40 cellular contexts compared by ENCODE assay signal in the genomic region with DNA sequence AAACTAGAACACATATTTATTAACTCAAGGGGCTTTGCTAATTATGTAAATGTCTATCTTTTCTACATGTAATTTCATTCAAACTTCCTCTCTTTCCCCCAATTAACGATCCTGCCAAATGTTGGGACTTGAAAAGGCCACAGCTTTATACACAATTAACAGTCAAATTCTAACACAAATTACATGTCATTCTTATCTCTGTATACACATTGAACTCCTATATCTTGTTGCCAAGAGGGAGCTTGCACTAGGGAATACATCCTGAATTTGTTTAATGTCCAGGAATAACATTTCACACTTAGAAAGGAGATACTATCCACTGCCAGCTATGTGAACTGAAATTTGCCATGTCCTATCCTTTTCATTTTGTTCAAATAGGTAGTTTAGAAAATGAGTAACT. TPM values are rescaled to one million over a fixed set of nuclear protein-coding genes. Genes with fewer than 3 reads are reported as not detected.
"Had no signal": no experiment of that assay in that cellular context is flagged by ENCODE, and none has a peak within 500 bp of the region (broad histone marks: within the 10 kb centered on the region; RNA-seq: fewer than 3 reads in every experiment).

No MANE protein-coding gene starts in this region.

- H3K36me3 ChIP-seq: adrenal gland, breast epithelium had no signal

- H3K9me3 Mint-ChIP-seq: activated B cell treated with CpG ODN at 0.5 μM for 24 hours; activated CD4-positive, alpha-beta memory T cell treated with anti-CD3 and anti-CD28 coated beads for 36 hours; activated naive CD4-positive, alpha-beta T cell treated with anti-CD3 and anti-CD28 coated beads for 36 hours; activated naive CD4-positive, alpha-beta T cell treated with anti-CD3 and anti-CD28 coated beads, Interleukin-2, amount 50 U/mL, for 72 hours; activated T-cell treated with anti-CD3 and anti-CD28 coated beads, Interleukin-2, amount 50 U/mL, for 4 hours; activated T-helper 1 cell treated with anti-CD3 and anti-CD28 coated beads, Interleukin-12 subunit alpha, Interleukin-12 subunit beta, Interleukin-2, Interleukin-4 antibody, amounts not matched to agents 30 ng/mL and 10 ng/mL and 1 ng/mL, durations not matched to agents 14 hours and 24 hours and 36 hours had no signal

- H3K9me3 ChIP-seq: adrenal gland, body of pancreas, breast epithelium had no signal

- DNase-seq: activated B cell treated with CpG ODN at 0.5 μM for 24 hours; activated CD4-positive, alpha-beta memory T cell treated with anti-CD3 and anti-CD28 coated beads for 36 hours; activated CD4-positive, alpha-beta T cell treated with anti-CD3 and anti-CD28 coated beads for 4 hours; activated CD4-positive, alpha-beta T cell treated with anti-CD3 and anti-CD28 coated beads, Interleukin-2, amount 50 U/mL, for 1 hour; activated CD4-positive, CD25-positive, alpha-beta regulatory T cell treated with anti-CD3 and anti-CD28 coated beads, Interleukin-2, amount 50 U/mL, for 72 hours; activated CD8-positive, alpha-beta memory T cell treated with anti-CD3 and anti-CD28 coated beads, Interleukin-2, amount 50 U/mL, for 4 hours; activated gamma-delta T cell treated with Interleukin-2 at 50 U/mL for 16 hours; activated naive CD4-positive, alpha-beta T cell treated with anti-CD3 and anti-CD28 coated beads for 36 hours; activated T-cell treated with anti-CD3 and anti-CD28 coated beads for 4 hours; activated T-cell treated with anti-CD3 and anti-CD28 coated beads, Interleukin-2, amount 50 U/mL, for 4 hours; adrenal gland; body of pancreas; MM.1S; MV-4-11; NCI-H1092 treated with DMSO at 0.1 percent for 48 hours; NCI-H1417; NCI-H146; NCI-H187; NCI-H226; NCI-H446 treated with DMSO at 0.1 percent for 48 hours; NCI-H524; NCI-H82; NK-92 treated with Interleukin-12 subunit alpha and Interleukin-12 subunit beta, amount 100 ng/mL, for 24 hours; PC-9; SIG-M5; SW 1271; T-helper 1 cell; T-helper 2 cell; T-helper 9 cell had no signal

- H3K4me3 ChIP-seq: adrenal gland, body of pancreas, breast epithelium, PC-9 had no signal

- H3K4me1 Mint-ChIP-seq: activated B cell treated with CpG ODN at 0.5 μM for 24 hours had no signal

- H3K4me3 Mint-ChIP-seq: activated B cell treated with CpG ODN at 0.5 μM for 24 hours; activated CD4-positive, alpha-beta memory T cell treated with anti-CD3 and anti-CD28 coated beads for 36 hours; activated naive CD4-positive, alpha-beta T cell treated with anti-CD3 and anti-CD28 coated beads for 36 hours; activated T-cell treated with anti-CD3 and anti-CD28 coated beads, Interleukin-2, amount 50 U/mL, for 4 hours; activated T-helper 1 cell treated with anti-CD3 and anti-CD28 coated beads, Interleukin-12 subunit alpha, Interleukin-12 subunit beta, Interleukin-2, Interleukin-4 antibody, amounts not matched to agents 30 ng/mL and 10 ng/mL and 1 ng/mL, durations not matched to agents 14 hours and 24 hours and 36 hours had no signal

- H3K4me1 ChIP-seq: adrenal gland, breast epithelium had no signal

- ATAC-seq: activated naive CD4-positive, alpha-beta T cell treated with anti-CD3 and anti-CD28 coated beads, Interleukin-2, amount 50 U/mL, for 72 hours; activated T-cell treated with anti-CD3 and anti-CD28 coated beads, Interleukin-2, amount 50 U/mL, for 4 hours; body of pancreas; Right ventricle myocardium inferior; SK-N-SH treated with all-trans-retinoic acid at 6 μM for 48 hours had no signal

- H3K27ac ChIP-seq: adrenal gland, body of pancreas, breast epithelium, KMS-11, PC-9, RWPE1, VCaP had no signal

- H3K27ac Mint-ChIP-seq: activated B cell treated with CpG ODN at 0.5 μM for 24 hours; activated CD4-positive, alpha-beta memory T cell treated with anti-CD3 and anti-CD28 coated beads for 36 hours; activated naive CD4-positive, alpha-beta T cell treated with anti-CD3 and anti-CD28 coated beads for 36 hours; activated naive CD4-positive, alpha-beta T cell treated with anti-CD3 and anti-CD28 coated beads, Interleukin-2, amount 50 U/mL, for 72 hours; activated T-helper 1 cell treated with anti-CD3 and anti-CD28 coated beads, Interleukin-12 subunit alpha, Interleukin-12 subunit beta, Interleukin-2, Interleukin-4 antibody, amounts not matched to agents 30 ng/mL and 10 ng/mL and 1 ng/mL, durations not matched to agents 14 hours and 24 hours and 36 hours had no signal

- FAIRE-seq: astrocyte, RCC 7860 had no signal

- H3K27me3 Mint-ChIP-seq: activated B cell treated with CpG ODN at 0.5 μM for 24 hours; activated CD4-positive, alpha-beta memory T cell treated with anti-CD3 and anti-CD28 coated beads for 36 hours had no signal

RNA-seq across cellular contexts. Expression of a gene that starts 38.9 kb away (rescaled TPM):
- total RNA-seq: activated B cell treated with CpG ODN at 0.5 μM for 24 hours; activated CD4-positive, alpha-beta memory T cell treated with anti-CD3 and anti-CD28 coated beads for 36 hours; activated naive CD4-positive, alpha-beta T cell treated with anti-CD3 and anti-CD28 coated beads for 36 hours; activated naive CD4-positive, alpha-beta T cell treated with anti-CD3 and anti-CD28 coated beads, Interleukin-2, amount 50 U/mL, for 72 hours; activated T-cell treated with anti-CD3 and anti-CD28 coated beads, Interleukin-2, amount 50 U/mL, for 4 hours; activated T-helper 1 cell treated with anti-CD3 and anti-CD28 coated beads, Interleukin-12 subunit alpha, Interleukin-12 subunit beta, Interleukin-2, Interleukin-4 antibody, amounts not matched to agents 30 ng/mL and 10 ng/mL and 1 ng/mL, durations not matched to agents 14 hours and 24 hours and 36 hours; PC-9; Right ventricle myocardium inferior; SK-MEL-5 had no signal
